In genomic region chr5:52077941-52078825, GRCh38 we compare ENCODE assay signal across 14 cellular contexts.
"Had no signal": no experiment of that assay in that cellular context is flagged by ENCODE, and none has a peak within 500 bp of the region (broad histone marks: within the 10 kb centered on the region; RNA-seq: fewer than 3 reads in every experiment).

No MANE protein-coding gene starts in this region.

- ATAC-seq: activated CD8-positive, alpha-beta T cell treated with anti-CD3 and anti-CD28 coated beads for 36 hours; activated T-cell treated with anti-CD3 and anti-CD28 coated beads, Interleukin-2, amount 50 U/mL, for 72 hours; left ventricle myocardium superior had no signal

- H3K27ac ChIP-seq: breast epithelium, esophagus muscularis mucosa, parathyroid adenoma, right atrium auricular region, skin epidermis, VCaP had no signal

- H3K4me3 Mint-ChIP-seq: activated CD8-positive, alpha-beta T cell treated with anti-CD3 and anti-CD28 coated beads for 36 hours; activated T-cell treated with anti-CD3 and anti-CD28 coated beads, Interleukin-2, amount 50 U/mL, for 72 hours had no signal

- H3K27me3 Mint-ChIP-seq: activated CD8-positive, alpha-beta T cell treated with anti-CD3 and anti-CD28 coated beads for 36 hours had no signal

- H3K36me3 ChIP-seq: breast epithelium, esophagus muscularis mucosa, right atrium auricular region had no signal

- H3K9me3 ChIP-seq: breast epithelium, esophagus muscularis mucosa, right atrium auricular region had no signal

- DNase-seq: activated CD4-positive, alpha-beta T cell treated with anti-CD3 and anti-CD28 coated beads for 4 hours; activated CD8-positive, alpha-beta memory T cell treated with anti-CD3 and anti-CD28 coated beads, Interleukin-2, amount 50 U/mL, for 4 hours; activated CD8-positive, alpha-beta T cell treated with anti-CD3 and anti-CD28 coated beads for 36 hours; activated naive CD4-positive, alpha-beta T cell; activated T-cell treated with anti-CD3 and anti-CD28 coated beads, Interleukin-2, amount 50 U/mL, for 72 hours; aorta; dermis blood vessel endothelial cell; left ventricle myocardium superior had no signal

- H2AFZ ChIP-seq: parathyroid adenoma had no signal

- H3K9me3 Mint-ChIP-seq: activated CD8-positive, alpha-beta T cell treated with anti-CD3 and anti-CD28 coated beads for 36 hours had no signal

- H3K27ac Mint-ChIP-seq: activated CD8-positive, alpha-beta T cell treated with anti-CD3 and anti-CD28 coated beads for 36 hours; activated T-cell treated with anti-CD3 and anti-CD28 coated beads, Interleukin-2, amount 50 U/mL, for 72 hours had no signal

- H3K4me3 ChIP-seq: breast epithelium, esophagus muscularis mucosa, right atrium auricular region, skin epidermis had no signal

- H3K27me3 ChIP-seq: breast epithelium, esophagus muscularis mucosa, right atrium auricular region had no signal

- H3K9ac ChIP-seq: parathyroid adenoma had no signal

- H3K79me2 ChIP-seq: parathyroid adenoma had no signal

- H3K4me1 ChIP-seq: breast epithelium, esophagus muscularis mucosa, parathyroid adenoma, right atrium auricular region had no signal
